ENCODE assay signal across 8 cellular contexts in genomic region chr10:96747734-96748550, GRCh38. TPM values are rescaled to one million over a fixed set of nuclear protein-coding genes. Genes with fewer than 3 reads are reported as not detected.
DNase-seq lines count a peak whose midpoint lies in the region; ATAC-seq and TF ChIP-seq lines count a peak whose summit lies in the region.

No MANE protein-coding gene starts in this region.

- H3K79me2 ChIP-seq in Loucy (ENCODE audit: insufficient read depth, low read length): no peaks in the 10 kb centered on the region

- H3K4me3 ChIP-seq in Loucy (ENCODE audit: low read length, poor library complexity, severe bottlenecking): no peak overlapping the region
- H3K4me3 ChIP-seq in dorsolateral prefrontal cortex: no peak overlapping the region

- no peaks in the 10 kb centered on the region for H4K20me1 ChIP-seq in Loucy (ENCODE audit: insufficient read depth, low read length, poor library complexity, severe bottlenecking)

- H3K9ac ChIP-seq in Loucy (ENCODE audit: low read depth, low read length, poor library complexity, severe bottlenecking): no peak overlapping the region

- H3K4me1 Mint-ChIP-seq in immature natural killer cell (peaks cover 16 to 30% of the 10 kb centered on the region in 2 donors), type B pancreatic cell (ENCODE audit: unreplicated experiment) (no peaks in the 10 kb centered on the region)

- DNase-seq in immature natural killer cell: peak in 1 of 3 donors; percentile 6
- DNase-seq in dorsolateral prefrontal cortex: no peak
- DNase-seq in stimulated activated CD4-positive, alpha-beta T cell treated with anti-CD3 and anti-CD28 coated beads, Interleukin-4, amount 100 ng/mL, for 1 hour: no peak
- no peak for DNase-seq in COLO829 (ENCODE audit: low spot score)
- DNase-seq in type B pancreatic cell (ENCODE audit: extremely low spot score, unreplicated experiment): no peak

- TF ChIP-seq CTCF in Loucy (conservative IDR thresholded peaks at IDR 0.05; ENCODE audit: low read length) (no peak), dorsolateral prefrontal cortex (IDR thresholded peaks at IDR 0.05 in 54 of 56, conservative IDR thresholded peaks at IDR 0.05 in 2 of 56; ENCODE audit: low read depth in 1 of 56, partially characterized antibody in 56 of 56) (no peak), type B pancreatic cell (conservative IDR thresholded peaks at IDR 0.05) (no peak)

- H3K9me3 Mint-ChIP-seq in immature natural killer cell (no peaks in the 10 kb centered on the region), type B pancreatic cell (no peaks in the 10 kb centered on the region)

- H3K36me3 Mint-ChIP-seq in immature natural killer cell: no peaks in the 10 kb centered on the region
- no peaks in the 10 kb centered on the region for H3K36me3 Mint-ChIP-seq in type B pancreatic cell

- peak overlapping the region in 8 of 59 donors; percentile 3 to 43 (median 18) for H3K27ac ChIP-seq in dorsolateral prefrontal cortex

- H3F3A ChIP-seq in Loucy (ENCODE audit: low read depth): no peaks in the 10 kb centered on the region

- H3K4me3 Mint-ChIP-seq in immature natural killer cell (peak overlapping the region in 2 of 5 donors; percentile 21 to 39), type B pancreatic cell (no peak overlapping the region)

- intact Hi-C loops in dorsolateral prefrontal cortex (cut with DNase I): loop anchor here in 1 of 2 donors (10.0 kb wide), 1 partner anchor 103 kb away; no protein-coding TSS in a partner anchor

- peak overlapping the region; percentile 41 to 83 (median 64) for H3K27ac Mint-ChIP-seq in immature natural killer cell
- no peak overlapping the region for H3K27ac Mint-ChIP-seq in type B pancreatic cell

- no peak overlapping the region for H3K4me2 ChIP-seq in Loucy (ENCODE audit: low read depth, low read length, poor library complexity, severe bottlenecking)

- no peaks in the 10 kb centered on the region for H3K9me3 ChIP-seq in Loucy (ENCODE audit: insufficient read depth, low read depth, low read length)

- H3K27me3 Mint-ChIP-seq in immature natural killer cell (ENCODE audit: low read depth in 3 of 3) (peaks cover 0 to 2% (median 2%) of the 10 kb centered on the region in 3 donors), type B pancreatic cell (no peaks in the 10 kb centered on the region)

- H3K36me3 ChIP-seq in Loucy (ENCODE audit: insufficient read depth, low read length): no peaks in the 10 kb centered on the region

- H3K9me2 ChIP-seq in Loucy (replicated peaks; ENCODE audit: low read depth, low read length): no peaks in the 10 kb centered on the region

- peak overlapping the region; percentile 74 for H2AFZ ChIP-seq in Loucy (ENCODE audit: low read length)

- ATAC-seq in GM18508 (IDR thresholded peaks at IDR 0.05; ENCODE audit: insufficient read depth, unreplicated experiment) (peak; percentile 88), HG02571 (IDR thresholded peaks at IDR 0.05; ENCODE audit: unreplicated experiment) (peak; percentile 85)

- no peaks in the 10 kb centered on the region for H3K27me3 ChIP-seq in Loucy (ENCODE audit: insufficient read depth, low read length, poor library complexity, severe bottlenecking)
- H3K27me3 ChIP-seq in dorsolateral prefrontal cortex: no peaks in the 10 kb centered on the region

- peaks cover 8% of the 10 kb centered on the region for H3K4me1 ChIP-seq in Loucy (ENCODE audit: insufficient read depth, low read length, poor library complexity, severe bottlenecking)

RNA-seq across cellular contexts. Expression of gene PIK3AP1, which starts 27.6 kb away (rescaled TPM):
- polyA plus RNA-seq in immature natural killer cell: 100 to 1,000 TPM in 1 of 3 donors, 10 to 100 TPM in 2; 87.4 to 186 (median 98.3) TPM
- total RNA-seq in dorsolateral prefrontal cortex: 10 to 100 TPM in 19 of 120 experiments, 1 to 10 TPM in 99, under 1 TPM in 2; 0.84 to 20.5 (median 5.2) TPM
- total RNA-seq in type B pancreatic cell (ENCODE audit: low replicate concordance): 3.5 and 3.7 TPM in 2 replicates
